In the genomic region with DNA sequence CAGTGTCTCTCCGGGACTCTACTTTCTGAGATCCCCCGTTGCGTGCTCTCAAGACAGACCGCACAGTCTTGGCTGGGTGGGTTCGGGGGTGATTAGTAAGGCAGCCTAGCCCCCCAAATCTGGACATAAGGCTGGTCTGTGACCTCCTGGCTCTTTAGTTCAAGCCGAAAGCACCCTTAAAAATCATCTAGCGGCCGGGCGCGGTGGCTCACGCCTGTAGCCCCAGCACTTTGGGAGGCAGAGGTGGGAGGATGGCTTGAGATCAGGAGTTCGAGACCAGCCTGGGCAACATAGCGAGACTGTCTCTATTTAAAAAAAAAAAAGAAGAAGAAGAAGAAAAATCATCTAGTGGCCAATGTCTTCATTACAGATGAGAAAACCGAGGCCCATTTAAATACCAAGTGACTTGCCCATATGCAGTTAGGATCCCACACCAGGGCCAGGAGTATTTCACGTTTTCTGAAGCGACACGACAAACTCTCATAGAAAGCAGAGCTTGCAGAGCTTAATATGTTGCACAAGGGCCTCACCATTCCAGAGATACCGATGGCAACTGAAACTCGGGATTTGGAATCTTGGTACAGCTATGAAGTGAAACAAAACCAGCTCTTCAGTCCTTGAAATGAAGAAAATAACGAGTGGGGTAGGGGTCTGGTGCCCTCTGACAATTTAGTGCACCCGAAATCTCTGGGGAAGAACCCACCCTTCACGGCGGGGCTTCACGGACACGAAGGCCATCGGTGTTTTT, we compare ENCODE assay signal across 8 cellular contexts. TPM values are rescaled to one million over a fixed set of nuclear protein-coding genes. Genes with fewer than 3 reads are reported as not detected.
DNase-seq lines count a peak whose midpoint lies in the region; ATAC-seq and TF ChIP-seq lines count a peak whose summit lies in the region.

No MANE protein-coding gene starts in this region.

- peak overlapping the region; percentile 87 for H3K9ac ChIP-seq in iPS-15b (ENCODE audit: low read depth, low read length)
- H3K9ac ChIP-seq in stomach smooth muscle (ENCODE audit: low read length in 2 of 2) = peak overlapping the region; percentile 71 to 80

- H3K36me3 Mint-ChIP-seq in activated naive CD4-positive, alpha-beta T cell treated with anti-CD3 and anti-CD28 coated beads, Interleukin-2, amount 50 U/mL, for 72 hours = peaks cover 23 to 59% of the 10 kb centered on the region in 2 donors

- TF ChIP-seq CTCF in HL-60 (IDR thresholded peaks at IDR 0.05; ENCODE audit: insufficient read depth, low read length) = no peak

- peak overlapping the region; percentile 93 for H3K27ac ChIP-seq in ACC112 (ENCODE audit: low read depth, low read length)
- H3K27ac ChIP-seq in HL-60 (replicated peaks) = peak overlapping the region; percentile 79
- H3K27ac ChIP-seq in stomach smooth muscle (ENCODE audit: low read length) = peak overlapping the region; percentile 97

- H3K9me3 ChIP-seq in iPS-15b (ENCODE audit: control insufficient read depth, insufficient read depth, low read length) = no peaks in the 10 kb centered on the region
- H3K9me3 ChIP-seq in stomach smooth muscle (ENCODE audit: control insufficient read depth in 2 of 2, low read length in 2 of 2) = no peaks in the 10 kb centered on the region

- ATAC-seq in activated naive CD4-positive, alpha-beta T cell treated with anti-CD3 and anti-CD28 coated beads, Interleukin-2, amount 50 U/mL, for 72 hours = no peak
- ATAC-seq in GM19463 (IDR thresholded peaks at IDR 0.05; ENCODE audit: unreplicated experiment) = no peak

- H3K4me3 ChIP-seq in ACC112 (ENCODE audit: low read depth, low read length) (peak overlapping the region; percentile 100), HL-60 (replicated peaks; ENCODE audit: insufficient read depth, low read length) (peak overlapping the region; percentile 99), iPS-15b (ENCODE audit: low read depth, low read length) (peak overlapping the region; percentile 100), stomach smooth muscle (ENCODE audit: low read length in 2 of 2) (peak overlapping the region; percentile 81 to 92)

- H3K9me3 Mint-ChIP-seq in activated naive CD4-positive, alpha-beta T cell treated with anti-CD3 and anti-CD28 coated beads, Interleukin-2, amount 50 U/mL, for 72 hours = no peaks in the 10 kb centered on the region

- no peak for DNase-seq in HL-60 (ENCODE audit: low read depth in 1 of 2, low spot score in 1 of 2)
- DNase-seq in activated naive CD4-positive, alpha-beta T cell treated with anti-CD3 and anti-CD28 coated beads, Interleukin-2, amount 50 U/mL, for 72 hours (ENCODE audit: low spot score in 2 of 2) = no peak
- no peak for DNase-seq in stimulated activated CD4-positive, alpha-beta T cell treated with anti-CD3 and anti-CD28 coated beads, Interleukin-2, amount 100 ng/mL, for 24 hours
- DNase-seq in occipital lobe (lab: John Stamatoyannopoulos, UW) = no peak

- H3K27me3 ChIP-seq in ACC112 (ENCODE audit: insufficient read depth, low read length) (no peaks in the 10 kb centered on the region), HL-60 (ENCODE audit: insufficient read depth, poor library complexity, severe bottlenecking) (no peaks in the 10 kb centered on the region), iPS-15b (ENCODE audit: control insufficient read depth, insufficient read depth, low read length) (no peaks in the 10 kb centered on the region), stomach smooth muscle (ENCODE audit: control insufficient read depth in 1 of 2, insufficient read depth in 2 of 2, low read length in 2 of 2) (no peaks in the 10 kb centered on the region)

- peaks cover 40% of the 10 kb centered on the region for H3K4me1 ChIP-seq in ACC112 (ENCODE audit: control insufficient read depth, insufficient read depth, low read length, unreplicated experiment)
- peaks cover 21% of the 10 kb centered on the region for H3K4me1 ChIP-seq in iPS-15b (ENCODE audit: control insufficient read depth, insufficient read depth, low read length)
- peaks cover 41% of the 10 kb centered on the region for H3K4me1 ChIP-seq in stomach smooth muscle (ENCODE audit: control insufficient read depth, insufficient read depth, low read length)

- peak overlapping the region; percentile 97 for H2AFZ ChIP-seq in ACC112 (ENCODE audit: low read length, unreplicated experiment)

- H3K36me3 ChIP-seq in ACC112 (ENCODE audit: insufficient read depth, low read length) (peaks cover 7% of the 10 kb centered on the region; the same call in 1 of the 2 replicates), iPS-15b (ENCODE audit: control insufficient read depth, insufficient read depth, low read length) (peaks cover 9% of the 10 kb centered on the region), stomach smooth muscle (ENCODE audit: control insufficient read depth in 2 of 2, insufficient read depth in 2 of 2, low read length in 2 of 2) (peaks cover 0 to 3% of the 10 kb centered on the region in 2 donors)

- H3K79me2 ChIP-seq in ACC112 (ENCODE audit: control insufficient read depth, insufficient read depth, low read length, unreplicated experiment) = peaks cover 42% of the 10 kb centered on the region

- H3K27ac Mint-ChIP-seq in activated naive CD4-positive, alpha-beta T cell treated with anti-CD3 and anti-CD28 coated beads, Interleukin-2, amount 50 U/mL, for 72 hours = peak overlapping the region; percentile 95 to 97

RNA-seq across cellular contexts. Expression of a gene that starts 0.7 kb away (rescaled TPM):
- 100 to 1,000 TPM in 1 of 2 donors, 10 to 100 TPM in 1; 20.3 to 239 TPM for total RNA-seq in activated naive CD4-positive, alpha-beta T cell treated with anti-CD3 and anti-CD28 coated beads, Interleukin-2, amount 50 U/mL, for 72 hours
- 27.5 TPM for total RNA-seq in occipital lobe

RNA-seq across cellular contexts. Expression of a gene that starts 21.6 kb away (rescaled TPM):
- total RNA-seq in activated naive CD4-positive, alpha-beta T cell treated with anti-CD3 and anti-CD28 coated beads, Interleukin-2, amount 50 U/mL, for 72 hours = 10 to 100 TPM; 31.1 to 34.1 TPM
- total RNA-seq in occipital lobe = 33.1 TPM

RNA-seq across cellular contexts. Expression of a gene that starts 45.2 kb away (rescaled TPM):
- total RNA-seq in activated naive CD4-positive, alpha-beta T cell treated with anti-CD3 and anti-CD28 coated beads, Interleukin-2, amount 50 U/mL, for 72 hours = 10 to 100 TPM; 29.5 to 66.9 TPM
- total RNA-seq in occipital lobe = 27.0 TPM
